ENCODE assay signal across 18 cellular contexts in the genomic region with DNA sequence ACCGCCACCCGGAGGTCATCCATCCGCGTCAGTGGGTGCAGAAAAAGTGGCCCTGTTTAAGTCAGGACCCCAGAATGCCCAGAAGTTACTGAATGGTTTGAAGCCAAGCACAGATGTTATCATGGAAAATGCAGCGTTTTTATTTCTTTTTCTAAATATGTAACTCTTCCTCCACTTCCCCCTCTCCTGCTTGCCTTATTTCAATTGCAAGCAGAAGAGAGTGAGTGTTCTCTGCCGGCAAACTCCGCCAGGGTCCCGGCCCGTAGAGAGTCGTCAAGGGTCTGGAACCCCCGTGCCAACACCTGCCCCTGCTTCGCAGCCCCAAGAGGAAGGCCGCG. TPM values are rescaled to one million over a fixed set of nuclear protein-coding genes. Genes with fewer than 3 reads are reported as not detected.
"Had no signal": no experiment of that assay in that cellular context is flagged by ENCODE, and none has a peak within 500 bp of the region (broad histone marks: within the 10 kb centered on the region; RNA-seq: fewer than 3 reads in every experiment).

No MANE protein-coding gene starts in this region.

- H3K9ac ChIP-seq: SK-N-SH had no signal

- H3K9me3 Mint-ChIP-seq: activated naive CD8-positive, alpha-beta T cell treated with anti-CD3 and anti-CD28 coated beads, Interleukin-2, amount 10 ng/mL, durations not matched to agents 7 days and 5 days; memory B cell had no signal

- H3K9me3 ChIP-seq: heart right ventricle, left ventricle myocardium inferior, SK-N-SH had no signal

- ATAC-seq: heart right ventricle; stimulated activated naive CD8-positive, alpha-beta T cell treated with anti-CD3 and anti-CD28 coated beads, Interleukin-15, Interleukin-2, amounts not matched to agents 100 U/mL and 50 U/mL, for 24 hours had no signal

- H3K27ac Mint-ChIP-seq: activated naive CD8-positive, alpha-beta T cell treated with anti-CD3 and anti-CD28 coated beads, Interleukin-2, amount 10 ng/mL, durations not matched to agents 7 days and 5 days; memory B cell had no signal

- H3K4me3 Mint-ChIP-seq: activated CD4-positive, alpha-beta T cell treated with anti-CD3 and anti-CD28 coated beads, Interleukin-2, amount 10 ng/mL, durations not matched to agents 24 days and 14 days; activated naive CD8-positive, alpha-beta T cell treated with anti-CD3 and anti-CD28 coated beads, Interleukin-2, amount 10 ng/mL, durations not matched to agents 7 days and 5 days had no signal

- DNase-seq: activated CD4-positive, alpha-beta T cell treated with anti-CD3 and anti-CD28 coated beads, Interleukin-2, amount 10 ng/mL, durations not matched to agents 24 days and 14 days; activated effector memory CD4-positive, alpha-beta T cell treated with Interleukin-2 at 50 U/mL for 16 hours; activated naive CD8-positive, alpha-beta T cell treated with anti-CD3 and anti-CD28 coated beads, Interleukin-2, amount 10 ng/mL, durations not matched to agents 7 days and 5 days; anterior cingulate cortex; heart right ventricle; kidney; left ventricle myocardium inferior; occipital lobe; SK-N-SH; stimulated activated CD4-positive, alpha-beta T cell treated with anti-CD3 and anti-CD28 coated beads, Interleukin-12 subunit alpha, Interleukin-12 subunit beta, amount 100 ng/mL, for 4 hours; stimulated activated naive CD8-positive, alpha-beta T cell treated with anti-CD3 and anti-CD28 coated beads, Interleukin-15, Interleukin-2, amounts not matched to agents 100 U/mL and 50 U/mL, for 24 hours; T-helper 1 cell had no signal

- H3K27ac ChIP-seq: heart right ventricle, left ventricle myocardium inferior had no signal

- FAIRE-seq: frontal cortex, kidney had no signal

- H3K36me3 ChIP-seq: heart right ventricle, left ventricle myocardium inferior had no signal

- H3K36me3 Mint-ChIP-seq: activated naive CD8-positive, alpha-beta T cell treated with anti-CD3 and anti-CD28 coated beads, Interleukin-2, amount 10 ng/mL, durations not matched to agents 7 days and 5 days had no signal

RNA-seq across cellular contexts. Expression of a gene that starts 0.9 kb away (rescaled TPM):
- total RNA-seq: activated CD4-positive, alpha-beta T cell treated with anti-CD3 and anti-CD28 coated beads, Interleukin-2, amount 10 ng/mL, durations not matched to agents 24 days and 14 days; activated CD8-positive, alpha-beta memory T cell treated with anti-CD3 and anti-CD28 coated beads for 36 hours; activated naive CD8-positive, alpha-beta T cell treated with anti-CD3 and anti-CD28 coated beads, Interleukin-2, amount 10 ng/mL, durations not matched to agents 7 days and 5 days; frontal cortex; heart right ventricle; kidney; left ventricle myocardium inferior; occipital lobe; pulmonary artery endothelial cell; temporal lobe; ureter had no signal
- polyA plus RNA-seq: heart right ventricle, SK-N-SH had no signal

RNA-seq across cellular contexts. Expression of a gene that starts 50.2 kb away (rescaled TPM):
- total RNA-seq: activated CD4-positive, alpha-beta T cell treated with anti-CD3 and anti-CD28 coated beads, Interleukin-2, amount 10 ng/mL, durations not matched to agents 24 days and 14 days; activated CD8-positive, alpha-beta memory T cell treated with anti-CD3 and anti-CD28 coated beads for 36 hours; activated naive CD8-positive, alpha-beta T cell treated with anti-CD3 and anti-CD28 coated beads, Interleukin-2, amount 10 ng/mL, durations not matched to agents 7 days and 5 days; frontal cortex; heart right ventricle; kidney; left ventricle myocardium inferior; occipital lobe; pulmonary artery endothelial cell; temporal lobe; ureter had no signal
- polyA plus RNA-seq: heart right ventricle, SK-N-SH had no signal
